ENCODE assay signal across 14 cellular contexts in genomic region chr21:36647279-36648093, GRCh38. TPM values are rescaled to one million over a fixed set of nuclear protein-coding genes. Genes with fewer than 3 reads are reported as not detected.
DNase-seq lines count a peak whose midpoint lies in the region; ATAC-seq and TF ChIP-seq lines count a peak whose summit lies in the region.
"Had no signal": no experiment of that assay in that cellular context is flagged by ENCODE, and none has a peak within 500 bp of the region (broad histone marks: within the 10 kb centered on the region; RNA-seq: fewer than 3 reads in every experiment).

No MANE protein-coding gene starts in this region.

- no peak for TF ChIP-seq CTCF in stomach (IDR thresholded peaks at IDR 0.05)

- H3K4me3 ChIP-seq in HUES48 (ENCODE audit: low read depth, low read length) = no peak overlapping the region
- no peak overlapping the region for H3K4me3 ChIP-seq in adipocyte (ENCODE audit: low read length)
- no peak overlapping the region for H3K4me3 ChIP-seq in stomach
- H3K4me3 ChIP-seq: gastrocnemius medialis, SK-N-MC had no signal

- DNase-seq in adipocyte (ENCODE audit: low read depth) (peak; percentile 17), iPS-NIHi7 (ENCODE audit: extremely low spot score) (peak; percentile 73), stomach (peak; percentile 47)
- no peak for DNase-seq in activated effector memory CD4-positive, alpha-beta T cell treated with Interleukin-2 at 50 U/mL for 16 hours
- DNase-seq: activated CD8-positive, alpha-beta T cell treated with anti-CD3 and anti-CD28 coated beads for 36 hours; gastrocnemius medialis; naive B cell; NCI-H2171 treated with DMSO at 0.1 percent for 48 hours; stimulated activated CD4-positive, alpha-beta T cell treated with anti-CD3 and anti-CD28 coated beads, Interleukin-1b, Interleukin-23, amount 100 ng/mL, for 48 hours had no signal

- TF ChIP-seq POLR2A in stomach (IDR thresholded peaks at IDR 0.05) = no peak

- H3K27ac ChIP-seq in HUES48 (ENCODE audit: low read depth, low read length) (peak overlapping the region; percentile 84), stomach (peak overlapping the region; percentile 21 to 66 (median 61))
- H3K27ac ChIP-seq: gastrocnemius medialis, HL-60, SK-N-MC had no signal

- no peaks in the 10 kb centered on the region for H3K9me3 ChIP-seq in HUES48 (ENCODE audit: control insufficient read depth, insufficient read depth, low read length)
- H3K9me3 ChIP-seq in adipocyte (ENCODE audit: control insufficient read depth, low read length) = no peaks in the 10 kb centered on the region
- no peaks in the 10 kb centered on the region for H3K9me3 ChIP-seq in stomach
- H3K9me3 ChIP-seq: gastrocnemius medialis had no signal

- no peak for ATAC-seq in GM21619 (IDR thresholded peaks at IDR 0.05; ENCODE audit: unreplicated experiment)
- ATAC-seq in HG03280 (IDR thresholded peaks at IDR 0.05; ENCODE audit: unreplicated experiment) = no peak
- ATAC-seq: activated CD8-positive, alpha-beta T cell treated with anti-CD3 and anti-CD28 coated beads for 36 hours had no signal

- H3K9ac ChIP-seq in HUES48 (ENCODE audit: low read depth, low read length) = no peak overlapping the region
- no peak overlapping the region for H3K9ac ChIP-seq in adipocyte (ENCODE audit: low read length)

- WGBS in stomach, 5 donors = 45 to 54% (median 49%) methylated on average over 15 of the region's 15 CpGs

- H3K27me3 ChIP-seq in HUES48 (ENCODE audit: control insufficient read depth, insufficient read depth, low read length) (no peaks in the 10 kb centered on the region), adipocyte (replicated peaks; ENCODE audit: control insufficient read depth, insufficient read depth, low read length) (peaks cover 36% of the 10 kb centered on the region), stomach (peaks cover 0 to 16% (median 0%) of the 10 kb centered on the region in 3 donors)

- H3K36me3 ChIP-seq in HUES48 (ENCODE audit: control insufficient read depth, insufficient read depth, low read length) (no peaks in the 10 kb centered on the region), adipocyte (ENCODE audit: control insufficient read depth, insufficient read depth, low read length, severe bottlenecking) (no peaks in the 10 kb centered on the region), stomach (no peaks in the 10 kb centered on the region)
- H3K36me3 ChIP-seq: gastrocnemius medialis had no signal

- no peak for TF ChIP-seq EP300 in stomach (IDR thresholded peaks at IDR 0.05)

- intact Hi-C loops in stomach (cut with DNase I; ENCODE audit: low total_unique reads) = no loop called here

- H3K4me1 ChIP-seq in HUES48 (ENCODE audit: control insufficient read depth, insufficient read depth, low read length) (peaks cover 12% of the 10 kb centered on the region), adipocyte (ENCODE audit: control insufficient read depth, insufficient read depth, low read length) (no peaks in the 10 kb centered on the region), stomach (peaks cover 0 to 12% (median 4%) of the 10 kb centered on the region in 4 donors)

RNA-seq across cellular contexts. Expression of gene SIM2, which starts 51.4 kb away (rescaled TPM):
- total RNA-seq in stomach = 10 to 100 TPM in 4 of 5 donors, not detected in 1; 11.2 to 28.3 (median 20.4) TPM
- polyA plus RNA-seq in stomach = 10 to 100 TPM in 1 of 3 donors, 1 to 10 TPM in 2; 3.3 to 14.0 (median 6.9) TPM
- total RNA-seq: activated CD8-positive, alpha-beta T cell treated with anti-CD3 and anti-CD28 coated beads for 36 hours had no signal
